ENCODE assay signal across 6 cellular contexts in genomic region chr19:14023404-14024235, GRCh38. TPM values are rescaled to one million over a fixed set of nuclear protein-coding genes. Genes with fewer than 3 reads are reported as not detected.
DNase-seq lines count a peak whose midpoint lies in the region; ATAC-seq and TF ChIP-seq lines count a peak whose summit lies in the region.

No MANE protein-coding gene starts in this region.

- no peaks in the 10 kb centered on the region for H3K36me3 Mint-ChIP-seq in activated CD8-positive, alpha-beta memory T cell treated with anti-CD3 and anti-CD28 coated beads, Interleukin-2, amount 10 ng/mL, durations not matched to agents 7 days and 5 days

- H3K4me3 Mint-ChIP-seq in activated CD8-positive, alpha-beta memory T cell treated with anti-CD3 and anti-CD28 coated beads, Interleukin-2, amount 10 ng/mL, durations not matched to agents 7 days and 5 days: no peak overlapping the region

- in situ Hi-C loops in GM23248 (cut with MboI): no loop called here

- H3K36me3 ChIP-seq in GM23248 (ENCODE audit: low read depth): no peaks in the 10 kb centered on the region
- H3K36me3 ChIP-seq in Peyer's patch: no peaks in the 10 kb centered on the region
- no peaks in the 10 kb centered on the region for H3K36me3 ChIP-seq in heart left ventricle

- H2AFZ ChIP-seq in GM23248: peak overlapping the region; percentile 73

- H3K27me3 Mint-ChIP-seq in activated CD8-positive, alpha-beta memory T cell treated with anti-CD3 and anti-CD28 coated beads, Interleukin-2, amount 10 ng/mL, durations not matched to agents 7 days and 5 days: peaks cover 3% of the 10 kb centered on the region

- TF ChIP-seq POLR2A in Peyer's patch (IDR thresholded peaks at IDR 0.05): no peak
- TF ChIP-seq POLR2A in heart left ventricle (IDR thresholded peaks at IDR 0.05): no peak

- H3K4me2 ChIP-seq in GM23248 (ENCODE audit: unreplicated experiment): no peak overlapping the region

- peaks cover 7% of the 10 kb centered on the region for H3K4me1 Mint-ChIP-seq in activated CD8-positive, alpha-beta memory T cell treated with anti-CD3 and anti-CD28 coated beads, Interleukin-2, amount 10 ng/mL, durations not matched to agents 7 days and 5 days

- H3K79me2 ChIP-seq in GM23248 (ENCODE audit: insufficient read depth): no peaks in the 10 kb centered on the region

- intact Hi-C loops in heart left ventricle (cut with DNase I): no loop called here

- CTCF ChIA-PET in activated CD8-positive, alpha-beta memory T cell treated with anti-CD3 and anti-CD28 coated beads, Interleukin-2, amount 10 ng/mL, durations not matched to agents 7 days and 5 days (lab: Charles Lee): interaction anchor here (2.8 kb wide), 1 partner anchor 7 kb away, joined by 19 read pairs; the partner anchor contains the start of gene IL27RA

- WGBS in GM23248 (ENCODE audit: low coverage in 1 of 2, low lambda C conversion rate in 2 of 2, missing lambda C conversion rate in 2 of 2), 2 experiments: 58 to 63% methylated on average over 9 of the region's 9 CpGs
- WGBS in heart left ventricle, 4 donors: 49 to 56% (median 54%) methylated on average over 9 of the region's 9 CpGs

- no peaks in the 10 kb centered on the region for H4K20me1 ChIP-seq in GM23248 (ENCODE audit: insufficient read depth)

- no peak overlapping the region for H3K27ac ChIP-seq in GM23248
- H3K27ac ChIP-seq in Peyer's patch: peak overlapping the region in 2 of 4 donors; percentile 31 to 59
- H3K27ac ChIP-seq in heart left ventricle: peak overlapping the region in 6 of 12 donors; percentile 15 to 55 (median 30)

- H3K4me1 ChIP-seq in GM23248 (ENCODE audit: insufficient read depth): peaks cover 3% of the 10 kb centered on the region; the same call in 1 of the 2 replicates
- H3K4me1 ChIP-seq in Peyer's patch: peaks cover 0 to 9% (median 2%) of the 10 kb centered on the region in 4 donors
- peaks cover 0 to 30% (median 2%) of the 10 kb centered on the region in 12 donors for H3K4me1 ChIP-seq in heart left ventricle

- no peaks in the 10 kb centered on the region for H3K9me3 Mint-ChIP-seq in activated CD8-positive, alpha-beta memory T cell treated with anti-CD3 and anti-CD28 coated beads, Interleukin-2, amount 10 ng/mL, durations not matched to agents 7 days and 5 days (ENCODE audit: low read depth)

- DNase-seq in GM23248: peak; percentile 73
- DNase-seq in Peyer's patch: peak in 2 of 3 donors; percentile 71 to 72
- peak in 3 of 5 donors; percentile 46 to 52 (median 47) for DNase-seq in heart left ventricle
- DNase-seq in activated CD8-positive, alpha-beta memory T cell treated with anti-CD3 and anti-CD28 coated beads, Interleukin-2, amount 10 ng/mL, durations not matched to agents 7 days and 5 days: no peak
- no peak for DNase-seq in stimulated activated naive CD4-positive, alpha-beta T cell treated with Interleukin-2 at 50 U/mL for 16 hours (lab: John Stamatoyannopoulos, UW)

- peak in 5 of 6 experiments; percentile 2 to 62 (median 51) for TF ChIP-seq CTCF in Peyer's patch (IDR thresholded peaks at IDR 0.05)
- TF ChIP-seq CTCF in heart left ventricle (IDR thresholded peaks at IDR 0.05): peak in 11 of 12 donors; percentile 14 to 57 (median 28)

- no peaks in the 10 kb centered on the region for H3F3A ChIP-seq in GM23248 (ENCODE audit: insufficient read depth)

- no peaks in the 10 kb centered on the region for H3K9me2 ChIP-seq in GM23248 (ENCODE audit: insufficient read depth)

- H3K27me3 ChIP-seq in GM23248 (replicated peaks; ENCODE audit: insufficient read depth) (no peaks in the 10 kb centered on the region), Peyer's patch (no peaks in the 10 kb centered on the region), heart left ventricle (no peaks in the 10 kb centered on the region)

- no peak overlapping the region for H3K9ac ChIP-seq in GM23248

- H3K9me3 ChIP-seq in GM23248 (ENCODE audit: low read depth): no peaks in the 10 kb centered on the region
- H3K9me3 ChIP-seq in Peyer's patch: no peaks in the 10 kb centered on the region
- no peaks in the 10 kb centered on the region for H3K9me3 ChIP-seq in heart left ventricle

- H3K27ac Mint-ChIP-seq in activated CD8-positive, alpha-beta memory T cell treated with anti-CD3 and anti-CD28 coated beads, Interleukin-2, amount 10 ng/mL, durations not matched to agents 7 days and 5 days: no peak overlapping the region

- ATAC-seq in heart left ventricle: peak; percentile 20 to 89 (median 87)
- no peak for ATAC-seq in HG03045 (IDR thresholded peaks at IDR 0.05; ENCODE audit: unreplicated experiment)
- ATAC-seq in activated CD8-positive, alpha-beta memory T cell treated with anti-CD3 and anti-CD28 coated beads, Interleukin-2, amount 10 ng/mL, durations not matched to agents 7 days and 5 days: no peak

- H3K4me3 ChIP-seq in GM23248 (no peak overlapping the region), Peyer's patch (no peak overlapping the region), heart left ventricle (no peak overlapping the region)

RNA-seq across cellular contexts. Expression of gene RLN3, which starts 4.3 kb away (rescaled TPM):
- not detected in 2 replicates for total RNA-seq in GM23248 (2014; rRNA removed; shearing (Covaris generic))
- polyA plus RNA-seq in GM23248 (2016; fragmentation: Nextera tagmentation; extraction: Ambion mirVana) (not detected in 2 replicates), heart left ventricle (not detected)
- total RNA-seq in Peyer's patch (not detected), heart left ventricle (not detected)
- not detected for total RNA-seq in activated CD8-positive, alpha-beta memory T cell treated with anti-CD3 and anti-CD28 coated beads, Interleukin-2, amount 10 ng/mL, durations not matched to agents 7 days and 5 days

RNA-seq across cellular contexts. Expression of gene IL27RA, which starts 7.9 kb away (rescaled TPM):
- 7.5 and 8.5 TPM in 2 replicates for total RNA-seq in GM23248 (2014; rRNA removed; shearing (Covaris generic))
- 5.8 and 7.1 TPM in 2 replicates for polyA plus RNA-seq in GM23248 (2016; fragmentation: Nextera tagmentation; extraction: Ambion mirVana)
- total RNA-seq in Peyer's patch: 1 to 10 TPM in 3 of 4 donors, under 1 TPM in 1; 0.85 to 7.4 (median 2.0) TPM
- total RNA-seq in heart left ventricle: 1 to 10 TPM; 2.4 to 8.2 (median 4.2) TPM
- 1 to 10 TPM; 3.2 to 5.1 TPM for polyA plus RNA-seq in heart left ventricle
- total RNA-seq in activated CD8-positive, alpha-beta memory T cell treated with anti-CD3 and anti-CD28 coated beads, Interleukin-2, amount 10 ng/mL, durations not matched to agents 7 days and 5 days: 10 to 100 TPM; 29.7 to 60.3 TPM

RNA-seq across cellular contexts. Expression of gene RFX1, which starts 17.5 kb away (rescaled TPM):
- total RNA-seq in GM23248 (2014; rRNA removed; shearing (Covaris generic)): 1.9 and 2.5 TPM in 2 replicates
- polyA plus RNA-seq in GM23248 (2016; fragmentation: Nextera tagmentation; extraction: Ambion mirVana) (1.6 and 1.7 TPM in 2 replicates), heart left ventricle (1 to 10 TPM; 4.0 to 6.2 TPM)
- total RNA-seq in Peyer's patch (10 to 100 TPM in 2 of 4 donors, 1 to 10 TPM in 2; 5.8 to 19.0 (median 9.6) TPM), heart left ventricle (10 to 100 TPM in 5 of 9 donors, 1 to 10 TPM in 4; 6.0 to 15.4 (median 11.6) TPM)
- total RNA-seq in activated CD8-positive, alpha-beta memory T cell treated with anti-CD3 and anti-CD28 coated beads, Interleukin-2, amount 10 ng/mL, durations not matched to agents 7 days and 5 days: 10 to 100 TPM; 16.0 to 17.8 TPM

RNA-seq across cellular contexts. Expression of gene PALM3, which starts 38.3 kb away (rescaled TPM):
- total RNA-seq in GM23248 (2014; rRNA removed; shearing (Covaris generic)): 0.25 TPM in 1 of 2 replicates, not detected in the other
- polyA plus RNA-seq in GM23248 (2016; fragmentation: Nextera tagmentation; extraction: Ambion mirVana): 0.15 TPM in 1 of 2 replicates, not detected in the other
- under 1 TPM in 2 of 4 donors, not detected in 2; 0.53 to 0.54 TPM for total RNA-seq in Peyer's patch
- under 1 TPM in 3 of 9 donors, not detected in 6; 0.14 to 0.60 (median 0.32) TPM for total RNA-seq in heart left ventricle
- under 1 TPM; 0.06 to 0.30 TPM for polyA plus RNA-seq in heart left ventricle
- not detected for total RNA-seq in activated CD8-positive, alpha-beta memory T cell treated with anti-CD3 and anti-CD28 coated beads, Interleukin-2, amount 10 ng/mL, durations not matched to agents 7 days and 5 days

RNA-seq across cellular contexts. Expression of gene MISP3, which starts 49.0 kb away (rescaled TPM):
- 1.3 TPM in 1 of 2 replicates, not detected in the other for total RNA-seq in GM23248 (2014; rRNA removed; shearing (Covaris generic))
- polyA plus RNA-seq in GM23248 (2016; fragmentation: Nextera tagmentation; extraction: Ambion mirVana): 2.0 and 2.7 TPM in 2 replicates
- 10 to 100 TPM; 25.6 to 58.5 (median 40.7) TPM for total RNA-seq in Peyer's patch
- total RNA-seq in heart left ventricle: 10 to 100 TPM in 1 of 9 donors, 1 to 10 TPM in 8; 3.5 to 28.7 (median 5.7) TPM
- 10 to 100 TPM in 1 of 2 donors, 1 to 10 TPM in 1; 5.7 to 10.0 TPM for polyA plus RNA-seq in heart left ventricle
- total RNA-seq in activated CD8-positive, alpha-beta memory T cell treated with anti-CD3 and anti-CD28 coated beads, Interleukin-2, amount 10 ng/mL, durations not matched to agents 7 days and 5 days: 1 to 10 TPM; 1.4 to 2.4 TPM

Comparison
In these comparisons a context has a peak if more than half of its experiments do, and no peak if none do; other contexts are left out.
1. DNase-seq: peak in GM23248 (single experiment), Peyer's patch (2 of 3) and heart left ventricle (3 of 5); none in activated CD8-positive, alpha-beta memory T cell treated with anti-CD3 and anti-CD28 coated beads, Interleukin-2, amount 10 ng/mL, durations not matched to agents 7 days and 5 days (single experiment) and stimulated activated naive CD4-positive, alpha-beta T cell treated with Interleukin-2 at 50 U/mL for 16 hours (single experiment).
2. ATAC-seq: peak in heart left ventricle (4 of 4); none in HG03045 (single experiment) and activated CD8-positive, alpha-beta memory T cell treated with anti-CD3 and anti-CD28 coated beads, Interleukin-2, amount 10 ng/mL, durations not matched to agents 7 days and 5 days (single experiment).